1 cellular context compared by ENCODE assay signal in genomic region chrX:65994519-65995501, GRCh38.
TF ChIP-seq lines count a peak whose summit lies in the region.

No MANE protein-coding gene starts in this region.

TF ChIP-seq in GM12878, 131 proteins besides CTCF, POLR2A, EP300 and RAD21:
- TF ChIP-seq, protein P1, sequence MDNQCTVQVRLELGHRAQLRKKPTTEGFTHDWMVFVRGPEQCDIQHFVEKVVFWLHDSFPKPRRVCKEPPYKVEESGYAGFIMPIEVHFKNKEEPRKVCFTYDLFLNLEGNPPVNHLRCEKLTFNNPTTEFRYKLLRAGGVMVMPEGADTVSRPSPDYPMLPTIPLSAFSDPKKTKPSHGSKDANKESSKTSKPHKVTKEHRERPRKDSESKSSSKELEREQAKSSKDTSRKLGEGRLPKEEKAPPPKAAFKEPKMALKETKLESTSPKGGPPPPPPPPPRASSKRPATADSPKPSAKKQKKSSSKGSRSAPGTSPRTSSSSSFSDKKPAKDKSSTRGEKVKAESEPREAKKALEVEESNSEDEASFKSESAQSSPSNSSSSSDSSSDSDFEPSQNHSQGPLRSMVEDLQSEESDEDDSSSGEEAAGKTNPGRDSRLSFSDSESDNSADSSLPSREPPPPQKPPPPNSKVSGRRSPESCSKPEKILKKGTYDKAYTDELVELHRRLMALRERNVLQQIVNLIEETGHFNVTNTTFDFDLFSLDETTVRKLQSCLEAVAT (IDR thresholded peaks at IDR 0.05): no peak
- no peak for TF ChIP-seq TCF3 (IDR thresholded peaks at IDR 0.05; ENCODE audit: borderline replicate concordance, insufficient read depth, low read depth, low read length)
- TF ChIP-seq HDAC6 (IDR thresholded peaks at IDR 0.05; ENCODE audit: unreplicated experiment): no peak
- no peak for TF ChIP-seq MYB (IDR thresholded peaks at IDR 0.05; ENCODE audit: borderline replicate concordance, low read depth, low read length)
- no peak for TF ChIP-seq MEF2B (IDR thresholded peaks at IDR 0.05; ENCODE audit: partially characterized antibody, poor library complexity, severe bottlenecking)
- TF ChIP-seq SUZ12 (IDR thresholded peaks at IDR 0.05; ENCODE audit: unreplicated experiment): no peak
- TF ChIP-seq RELA (IDR thresholded peaks at IDR 0.05; ENCODE audit: borderline replicate concordance, partially characterized antibody): no peak
- TF ChIP-seq, protein P2, sequence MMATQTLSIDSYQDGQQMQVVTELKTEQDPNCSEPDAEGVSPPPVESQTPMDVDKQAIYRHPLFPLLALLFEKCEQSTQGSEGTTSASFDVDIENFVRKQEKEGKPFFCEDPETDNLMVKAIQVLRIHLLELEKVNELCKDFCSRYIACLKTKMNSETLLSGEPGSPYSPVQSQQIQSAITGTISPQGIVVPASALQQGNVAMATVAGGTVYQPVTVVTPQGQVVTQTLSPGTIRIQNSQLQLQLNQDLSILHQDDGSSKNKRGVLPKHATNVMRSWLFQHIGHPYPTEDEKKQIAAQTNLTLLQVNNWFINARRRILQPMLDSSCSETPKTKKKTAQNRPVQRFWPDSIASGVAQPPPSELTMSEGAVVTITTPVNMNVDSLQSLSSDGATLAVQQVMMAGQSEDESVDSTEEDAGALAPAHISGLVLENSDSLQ (IDR thresholded peaks at IDR 0.05): no peak
- TF ChIP-seq CEBPZ (IDR thresholded peaks at IDR 0.05; ENCODE audit: low read depth, low read length): no peak
- TF ChIP-seq ZNF622 (IDR thresholded peaks at IDR 0.05): no peak
- no peak for TF ChIP-seq WRNIP1 (IDR thresholded peaks at IDR 0.05; ENCODE audit: borderline replicate concordance, low read depth, low read length)
- no peak for TF ChIP-seq PML (IDR thresholded peaks at IDR 0.05; ENCODE audit: low read length)
- TF ChIP-seq, protein P3, sequence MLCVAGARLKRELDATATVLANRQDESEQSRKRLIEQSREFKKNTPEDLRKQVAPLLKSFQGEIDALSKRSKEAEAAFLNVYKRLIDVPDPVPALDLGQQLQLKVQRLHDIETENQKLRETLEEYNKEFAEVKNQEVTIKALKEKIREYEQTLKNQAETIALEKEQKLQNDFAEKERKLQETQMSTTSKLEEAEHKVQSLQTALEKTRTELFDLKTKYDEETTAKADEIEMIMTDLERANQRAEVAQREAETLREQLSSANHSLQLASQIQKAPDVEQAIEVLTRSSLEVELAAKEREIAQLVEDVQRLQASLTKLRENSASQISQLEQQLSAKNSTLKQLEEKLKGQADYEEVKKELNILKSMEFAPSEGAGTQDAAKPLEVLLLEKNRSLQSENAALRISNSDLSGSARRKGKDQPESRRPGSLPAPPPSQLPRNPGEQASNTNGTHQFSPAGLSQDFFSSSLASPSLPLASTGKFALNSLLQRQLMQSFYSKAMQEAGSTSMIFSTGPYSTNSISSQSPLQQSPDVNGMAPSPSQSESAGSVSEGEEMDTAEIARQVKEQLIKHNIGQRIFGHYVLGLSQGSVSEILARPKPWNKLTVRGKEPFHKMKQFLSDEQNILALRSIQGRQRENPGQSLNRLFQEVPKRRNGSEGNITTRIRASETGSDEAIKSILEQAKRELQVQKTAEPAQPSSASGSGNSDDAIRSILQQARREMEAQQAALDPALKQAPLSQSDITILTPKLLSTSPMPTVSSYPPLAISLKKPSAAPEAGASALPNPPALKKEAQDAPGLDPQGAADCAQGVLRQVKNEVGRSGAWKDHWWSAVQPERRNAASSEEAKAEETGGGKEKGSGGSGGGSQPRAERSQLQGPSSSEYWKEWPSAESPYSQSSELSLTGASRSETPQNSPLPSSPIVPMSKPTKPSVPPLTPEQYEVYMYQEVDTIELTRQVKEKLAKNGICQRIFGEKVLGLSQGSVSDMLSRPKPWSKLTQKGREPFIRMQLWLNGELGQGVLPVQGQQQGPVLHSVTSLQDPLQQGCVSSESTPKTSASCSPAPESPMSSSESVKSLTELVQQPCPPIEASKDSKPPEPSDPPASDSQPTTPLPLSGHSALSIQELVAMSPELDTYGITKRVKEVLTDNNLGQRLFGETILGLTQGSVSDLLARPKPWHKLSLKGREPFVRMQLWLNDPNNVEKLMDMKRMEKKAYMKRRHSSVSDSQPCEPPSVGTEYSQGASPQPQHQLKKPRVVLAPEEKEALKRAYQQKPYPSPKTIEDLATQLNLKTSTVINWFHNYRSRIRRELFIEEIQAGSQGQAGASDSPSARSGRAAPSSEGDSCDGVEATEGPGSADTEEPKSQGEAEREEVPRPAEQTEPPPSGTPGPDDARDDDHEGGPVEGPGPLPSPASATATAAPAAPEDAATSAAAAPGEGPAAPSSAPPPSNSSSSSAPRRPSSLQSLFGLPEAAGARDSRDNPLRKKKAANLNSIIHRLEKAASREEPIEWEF (IDR thresholded peaks at IDR 0.05; ENCODE audit: insufficient replicate concordance, low read depth, low read length): no peak
- no peak for TF ChIP-seq STAT1 (conservative IDR thresholded peaks at IDR 0.05)
- TF ChIP-seq NFXL1 (IDR thresholded peaks at IDR 0.05; ENCODE audit: borderline replicate concordance): no peak
- no peak for TF ChIP-seq CHD1 (IDR thresholded peaks at IDR 0.05; ENCODE audit: low read depth, low read length)
- TF ChIP-seq SMC3 (IDR thresholded peaks at IDR 0.05; ENCODE audit: borderline replicate concordance, low read length): no peak
